Comparison of ENCODE assay signal across 8 cellular contexts in genomic region chr15:74957301-74958035, GRCh38. TPM values are rescaled to one million over a fixed set of nuclear protein-coding genes. Genes with fewer than 3 reads are reported as not detected.
DNase-seq lines count a peak whose midpoint lies in the region; ATAC-seq, FAIRE-seq and TF ChIP-seq lines count a peak whose summit lies in the region.

No MANE protein-coding gene starts in this region.

- no peak for FAIRE-seq in pancreas (lab: Jason Lieb, UNC)

- DNase-seq in NCI-H2081 (lab: John Stamatoyannopoulos, UW) (peak; percentile 29 to 35), NCI-H2081 treated with DMSO at 0.1 percent for 48 hours (lab: John Stamatoyannopoulos, UW) (no peak), fibroblast of pulmonary artery (ENCODE audit: low read depth) (no peak), pancreas (peak in 2 of 6 donors; percentile 57 to 64), hippocampal formation (lab: John Stamatoyannopoulos, UW) (no peak)

- ATAC-seq in pancreas: peak; percentile 17 to 34 (median 20)
- ATAC-seq in GM21367 (IDR thresholded peaks at IDR 0.05; ENCODE audit: unreplicated experiment): no peak
- no peak for ATAC-seq in HG03139 (IDR thresholded peaks at IDR 0.05; ENCODE audit: unreplicated experiment)

- H3K4me1 ChIP-seq in pancreas: peaks cover 5 to 16% (median 12%) of the 10 kb centered on the region in 3 donors

- H3K9ac ChIP-seq in SU-DHL-6 (ENCODE audit: low read length): peak overlapping the region; percentile 77

- TF ChIP-seq CTCF in SU-DHL-6 (IDR thresholded peaks at IDR 0.05; ENCODE audit: insufficient read depth, low read length, poor library complexity, severe bottlenecking): no peak
- no peak for TF ChIP-seq CTCF in fibroblast of pulmonary artery (IDR thresholded peaks at IDR 0.05; ENCODE audit: low read length, missing control alignments)
- no peak for TF ChIP-seq CTCF in pancreas (IDR thresholded peaks at IDR 0.05)

- H3K9me2 ChIP-seq in SU-DHL-6 (replicated peaks; ENCODE audit: insufficient read depth, low read length): no peaks in the 10 kb centered on the region

- peak overlapping the region; percentile 82 for H2AFZ ChIP-seq in SU-DHL-6 (ENCODE audit: low read depth, low read length, severe bottlenecking)

- H3F3A ChIP-seq in SU-DHL-6 (ENCODE audit: insufficient read depth): no peaks in the 10 kb centered on the region

- H4K20me1 ChIP-seq in SU-DHL-6 (ENCODE audit: low read depth, low read length): no peaks in the 10 kb centered on the region

- peaks cover 21% of the 10 kb centered on the region for H3K79me2 ChIP-seq in SU-DHL-6 (ENCODE audit: insufficient read depth, low read length)

- H3K27me3 ChIP-seq in SU-DHL-6 (ENCODE audit: low read length): no peaks in the 10 kb centered on the region
- no peaks in the 10 kb centered on the region for H3K27me3 ChIP-seq in pancreas

- 2 to 3% methylated on average over 40 to 46 of the region's 46 CpGs for WGBS in pancreas, 2 donors

- H3K36me3 ChIP-seq in SU-DHL-6 (ENCODE audit: low read length) (no peaks in the 10 kb centered on the region), pancreas (no peaks in the 10 kb centered on the region)

- intact Hi-C loops in pancreas (cut with DNase I): loop anchor here in 2 of 3 donors (10.0 kb wide), 2 partner anchors 247 to 323 kb away; partner anchors contain the start of gene C15orf39 (in 1 of the 2)

- no peaks in the 10 kb centered on the region for H3K9me3 ChIP-seq in SU-DHL-6 (ENCODE audit: insufficient read depth, low read length)
- no peaks in the 10 kb centered on the region for H3K9me3 ChIP-seq in pancreas

- H3K27ac ChIP-seq in SU-DHL-6 (ENCODE audit: low read depth, low read length): no peak overlapping the region
- H3K27ac ChIP-seq in pancreas: peak overlapping the region; percentile 65 to 91 (median 79)

- H3K4me3 ChIP-seq in SU-DHL-6 (ENCODE audit: insufficient read depth, low read length, poor library complexity, severe bottlenecking) (peak overlapping the region; percentile 63), fibroblast of pulmonary artery (replicated peaks; ENCODE audit: low read depth, low read length) (peak overlapping the region; percentile 89), pancreas (peak overlapping the region; percentile 59 to 80 (median 70))

- peak overlapping the region; percentile 81 for H3K4me2 ChIP-seq in SU-DHL-6 (ENCODE audit: low read depth, low read length, poor library complexity, severe bottlenecking)

RNA-seq across cellular contexts. Expression of gene RPP25, which starts 0.9 kb away (rescaled TPM):
- total RNA-seq in pancreas: 1 to 10 TPM; 3.0 to 6.7 (median 4.0) TPM
- 1 to 10 TPM; 5.0 to 6.7 TPM for polyA plus RNA-seq in pancreas

RNA-seq across cellular contexts. Expression of gene COX5A, which starts 19.6 kb away (rescaled TPM):
- total RNA-seq in pancreas: 100 to 1,000 TPM in 2 of 6 donors, 10 to 100 TPM in 4; 76.4 to 127 (median 80.5) TPM
- polyA plus RNA-seq in pancreas: 100 to 1,000 TPM; 103 to 107 TPM

RNA-seq across cellular contexts. Expression of gene SCAMP5, which starts 37.9 kb away (rescaled TPM):
- total RNA-seq in pancreas: 10 to 100 TPM; 27.7 to 59.2 (median 38.8) TPM
- polyA plus RNA-seq in pancreas: 10 to 100 TPM; 24.5 to 54.0 TPM

RNA-seq across cellular contexts. Expression of gene FAM219B, which starts 50.8 kb away (rescaled TPM):
- 10 to 100 TPM; 18.2 to 33.8 (median 21.2) TPM for total RNA-seq in pancreas
- 10 to 100 TPM; 19.3 to 27.6 TPM for polyA plus RNA-seq in pancreas

Comparison
In these comparisons a context has a peak if more than half of its experiments do, and no peak if none do; other contexts are left out.
1. DNase-seq: peak in NCI-H2081 (2 of 2); none in NCI-H2081 treated with DMSO at 0.1 percent for 48 hours (single experiment), fibroblast of pulmonary artery (single experiment) and hippocampal formation (0 of 2).
2. ATAC-seq: peak in pancreas (4 of 4); none in GM21367 (single experiment) and HG03139 (single experiment).
3. Peak in every context shown above with its lines, with median percentiles within 50 percentile points of each other: H3K4me3 ChIP-seq.